In genomic region chr5:140595538-140595937, GRCh38 we compare ENCODE assay signal across 6 cellular contexts. TPM values are rescaled to one million over a fixed set of nuclear protein-coding genes. Genes with fewer than 3 reads are reported as not detected.
A peak's percentile ranks its signal among the peaks of the same experiment; 100 is the strongest.
DNase-seq lines count a peak whose midpoint lies in the region; ATAC-seq and TF ChIP-seq lines count a peak whose summit lies in the region.
"Had no signal": no experiment of that assay in that cellular context is flagged by ENCODE, and none has a peak within 500 bp of the region (broad histone marks: within the 10 kb centered on the region; RNA-seq: fewer than 3 reads in every experiment).

No MANE protein-coding gene starts in this region.

- H3K9me3 ChIP-seq in gastroesophageal sphincter: no peaks in the 10 kb centered on the region

- no peak for TF ChIP-seq POLR2A in gastroesophageal sphincter (IDR thresholded peaks at IDR 0.05)

- DNase-seq in NOMO-1 (lab: John Stamatoyannopoulos, UW; ENCODE audit: unreplicated experiment in 2 of 2): peak; percentile 61 to 94
- DNase-seq in superior temporal gyrus (ENCODE audit: extremely low spot score): peak; percentile 71
- DNase-seq: activated CD8-positive, alpha-beta memory T cell treated with anti-CD3 and anti-CD28 coated beads, Interleukin-2, amount 10 ng/mL, durations not matched to agents 7 days and 5 days had no signal

- H3K27ac ChIP-seq in gastroesophageal sphincter: no peak overlapping the region

- ATAC-seq in gastroesophageal sphincter: peak; percentile 54
- ATAC-seq in GM21786 (IDR thresholded peaks at IDR 0.05; ENCODE audit: unreplicated experiment): no peak
- no peak for ATAC-seq in GM18519 (IDR thresholded peaks at IDR 0.05; ENCODE audit: low FRiP score, unreplicated experiment)
- ATAC-seq: activated CD8-positive, alpha-beta memory T cell treated with anti-CD3 and anti-CD28 coated beads, Interleukin-2, amount 10 ng/mL, durations not matched to agents 7 days and 5 days had no signal

- WGBS in gastroesophageal sphincter (ENCODE audit: low coverage in 1 of 2), 2 donors: 38 to 89% methylated on average over 1 to 2 of the region's 3 CpGs

- H3K36me3 ChIP-seq in gastroesophageal sphincter: no peaks in the 10 kb centered on the region

- H3K4me3 ChIP-seq in gastroesophageal sphincter: no peak overlapping the region

- H3K4me1 ChIP-seq in gastroesophageal sphincter: no peaks in the 10 kb centered on the region

- TF ChIP-seq CTCF in gastroesophageal sphincter (IDR thresholded peaks at IDR 0.05): no peak

- H3K27me3 ChIP-seq in gastroesophageal sphincter: peaks cover 5% of the 10 kb centered on the region

- TF ChIP-seq EP300 in gastroesophageal sphincter (IDR thresholded peaks at IDR 0.05): no peak

RNA-seq across cellular contexts. Expression of gene SLC35A4, which starts 30.9 kb away (rescaled TPM):
- total RNA-seq in gastroesophageal sphincter: 10 to 100 TPM; 24.5 to 52.0 (median 32.7) TPM

RNA-seq across cellular contexts. Expression of gene APBB3, which starts 31.1 kb away (rescaled TPM):
- 10 to 100 TPM in 3 of 4 donors, 1 to 10 TPM in 1; 9.7 to 25.1 (median 17.5) TPM for total RNA-seq in gastroesophageal sphincter

RNA-seq across cellular contexts. Expression of gene CD14, which starts 37.4 kb away (rescaled TPM):
- total RNA-seq in gastroesophageal sphincter: 10 to 100 TPM; 20.4 to 84.5 (median 37.9) TPM

RNA-seq across cellular contexts. Expression of gene SRA1, which starts 38.3 kb away (rescaled TPM):
- 10 to 100 TPM; 17.5 to 29.4 (median 23.2) TPM for total RNA-seq in gastroesophageal sphincter

RNA-seq across cellular contexts. Expression of gene TMCO6, which starts 43.7 kb away (rescaled TPM):
- 10 to 100 TPM; 10.9 to 72.1 (median 26.7) TPM for total RNA-seq in gastroesophageal sphincter
